In genomic region chr1:161766102-161766981, GRCh38 we compare ENCODE assay signal across 1 cellular context.
TF ChIP-seq lines count a peak whose summit lies in the region.

TSS of gene ATF6 (plus strand) at chr1:161766320. CDS start at chr1:161766361, 41 bp downstream.

TF ChIP-seq in HepG2, 621 proteins besides CTCF, POLR2A, EP300 and RAD21 (continued from another document and continues in another):
- TF ChIP-seq TRAFD1 (CRISPR knock-in tag; IDR thresholded peaks at IDR 0.05; ENCODE audit: borderline replicate concordance): no peak
- peak; percentile 99 for TF ChIP-seq KMT2B (CRISPR knock-in tag; IDR thresholded peaks at IDR 0.05)
- no peak for TF ChIP-seq BCLAF1 (IDR thresholded peaks at IDR 0.05)
- TF ChIP-seq ZNF737 (CRISPR knock-in tag; IDR thresholded peaks at IDR 0.05; ENCODE audit: borderline replicate concordance): no peak
- no peak for TF ChIP-seq SNAPC5 (CRISPR knock-in tag; IDR thresholded peaks at IDR 0.05; ENCODE audit: borderline replicate concordance)
- TF ChIP-seq ZFP36L1 (CRISPR knock-in tag; IDR thresholded peaks at IDR 0.05): no peak
- no peak for TF ChIP-seq ZNF280D (CRISPR knock-in tag; IDR thresholded peaks at IDR 0.05)
- TF ChIP-seq ZNF10 (CRISPR knock-in tag; IDR thresholded peaks at IDR 0.05; ENCODE audit: borderline replicate concordance, low read depth): no peak
- no peak for TF ChIP-seq KAT7 (CRISPR knock-in tag; IDR thresholded peaks at IDR 0.05; ENCODE audit: borderline replicate concordance)
- TF ChIP-seq ZFP41 (CRISPR knock-in tag; IDR thresholded peaks at IDR 0.05; ENCODE audit: borderline replicate concordance): no peak
- no peak for TF ChIP-seq MAF1 (CRISPR knock-in tag; IDR thresholded peaks at IDR 0.05; ENCODE audit: borderline replicate concordance)
- TF ChIP-seq GFI1 (CRISPR knock-in tag; IDR thresholded peaks at IDR 0.05; ENCODE audit: borderline replicate concordance): no peak
- TF ChIP-seq PREB (CRISPR knock-in tag; IDR thresholded peaks at IDR 0.05): no peak
- TF ChIP-seq MAFK (conservative IDR thresholded peaks at IDR 0.05 in 1 of 2, IDR thresholded peaks at IDR 0.05 in 1 of 2; ENCODE audit: low read length in 2 of 2): no peak
- no peak for TF ChIP-seq AKNA (CRISPR knock-in tag; IDR thresholded peaks at IDR 0.05; ENCODE audit: borderline replicate concordance)
- peak; percentile 87 for TF ChIP-seq PRDM10 (CRISPR knock-in tag; IDR thresholded peaks at IDR 0.05; ENCODE audit: low read depth)
- no peak for TF ChIP-seq ZBTB44 (CRISPR knock-in tag; IDR thresholded peaks at IDR 0.05)
- no peak for TF ChIP-seq PCBP2 (optimal IDR thresholded peaks at IDR 0.05; ENCODE audit: low read depth, low read length, poor library complexity, severe bottlenecking)
- no peak for TF ChIP-seq ZNF644 (CRISPR knock-in tag; IDR thresholded peaks at IDR 0.05; ENCODE audit: low read depth)
- TF ChIP-seq ZNF75D (CRISPR knock-in tag; IDR thresholded peaks at IDR 0.05; ENCODE audit: borderline replicate concordance): no peak
- no peak for TF ChIP-seq ZNF124 (CRISPR knock-in tag; IDR thresholded peaks at IDR 0.05)
- no peak for TF ChIP-seq BORCS8-MEF2B (CRISPR knock-in tag; IDR thresholded peaks at IDR 0.05)
- TF ChIP-seq TMF1 (CRISPR knock-in tag; IDR thresholded peaks at IDR 0.05; ENCODE audit: low read depth): no peak
- peak; percentile 37; the same call in 1 of the 2 replicates for TF ChIP-seq PATZ1 (CRISPR knock-in tag; IDR thresholded peaks at IDR 0.05)
- TF ChIP-seq HNF4G (IDR thresholded peaks at IDR 0.05; ENCODE audit: borderline replicate concordance, low read depth, low read length): no peak
- TF ChIP-seq HNF4G (CRISPR knock-in tag; IDR thresholded peaks at IDR 0.05; ENCODE audit: borderline replicate concordance, low read depth): 0 out of 2 replicates have a peak, but pooled peaks have one; percentile 23
- TF ChIP-seq E2F2 (CRISPR knock-in tag; IDR thresholded peaks at IDR 0.05; ENCODE audit: borderline replicate concordance): no peak
- no peak for TF ChIP-seq ZNF597 (CRISPR knock-in tag; IDR thresholded peaks at IDR 0.05)
